9 cellular contexts compared by ENCODE assay signal in the genomic region with DNA sequence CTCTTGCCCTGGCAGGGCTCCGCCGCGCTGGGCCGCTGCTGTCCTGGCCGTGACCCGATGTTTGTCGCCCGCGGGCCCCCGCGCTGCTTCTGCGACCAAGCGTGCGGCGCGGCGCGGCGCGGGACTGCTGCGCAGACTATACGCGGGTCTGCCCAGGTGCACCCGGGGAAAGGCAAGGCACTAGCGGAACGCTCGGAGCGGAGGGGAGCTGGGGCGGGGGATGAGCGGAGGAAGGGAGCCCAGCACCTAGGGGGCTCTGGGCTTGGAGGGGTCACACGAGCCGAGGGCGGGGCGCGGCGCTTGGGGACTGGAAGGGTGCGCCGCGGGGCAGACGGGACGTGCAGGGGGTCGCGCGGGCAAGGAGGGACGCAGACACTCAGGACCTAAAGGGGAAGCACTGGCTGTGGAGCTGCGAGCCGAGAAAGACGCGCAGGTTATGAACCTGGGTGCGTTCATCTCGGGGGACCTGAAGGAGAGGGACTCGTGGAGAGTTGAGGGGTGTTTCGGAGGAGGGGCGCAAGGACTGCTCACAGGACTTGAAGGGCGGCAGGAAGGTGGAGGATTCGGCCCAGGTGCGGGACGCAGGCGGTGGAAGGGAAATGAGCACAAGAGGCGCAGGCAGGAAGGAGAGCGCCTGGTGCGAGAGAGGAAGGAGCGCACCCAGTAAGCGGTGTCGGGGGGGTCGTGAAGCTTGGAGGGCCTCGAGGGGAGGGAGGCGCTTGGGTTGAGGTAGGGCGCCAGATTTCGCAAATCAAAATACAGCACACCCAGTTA. TPM values are rescaled to one million over a fixed set of nuclear protein-coding genes. Genes with fewer than 3 reads are reported as not detected.
DNase-seq lines count a peak whose midpoint lies in the region; ATAC-seq and TF ChIP-seq lines count a peak whose summit lies in the region.
"Had no signal": no experiment of that assay in that cellular context is flagged by ENCODE, and none has a peak within 500 bp of the region (broad histone marks: within the 10 kb centered on the region; RNA-seq: fewer than 3 reads in every experiment).

No MANE protein-coding gene starts in this region.

- TF ChIP-seq POLR2A in prostate gland (IDR thresholded peaks at IDR 0.05) (no peak), body of pancreas (IDR thresholded peaks at IDR 0.05) (no peak)

- H3K4me1 ChIP-seq in GM23338 (ENCODE audit: insufficient read depth) (peaks cover 10% of the 10 kb centered on the region; the same call in 1 of the 2 replicates), fibroblast of lung (ENCODE audit: control insufficient read depth, extremely low read depth, insufficient read depth, low read length) (no peaks in the 10 kb centered on the region), prostate gland (replicated peaks) (no peaks in the 10 kb centered on the region), body of pancreas (peaks cover 16% of the 10 kb centered on the region)

- no peak overlapping the region for H3K27ac Mint-ChIP-seq in GM23338

- peaks cover 16% of the 10 kb centered on the region for H3K4me1 Mint-ChIP-seq in GM23338

- no peaks in the 10 kb centered on the region for H3K79me2 ChIP-seq in GM23338 (replicated peaks; ENCODE audit: insufficient read depth)
- no peaks in the 10 kb centered on the region for H3K79me2 ChIP-seq in fibroblast of lung (ENCODE audit: control insufficient read depth, insufficient read depth, low read length)

- no peaks in the 10 kb centered on the region; the same call in 2 of the 3 replicates for H3K36me3 Mint-ChIP-seq in GM23338 (ENCODE audit: low read depth)

- H2AFZ ChIP-seq in GM23338 (peak overlapping the region; percentile 96), fibroblast of lung (ENCODE audit: low read length) (no peak overlapping the region)

- peaks cover 50% of the 10 kb centered on the region for H3K27me3 Mint-ChIP-seq in GM23338 (ENCODE audit: insufficient read depth, low read depth, poor library complexity)

- H3K27ac ChIP-seq in GM23338 (ENCODE audit: low read depth) (no peak overlapping the region), fibroblast of lung (ENCODE audit: insufficient read depth, low read length) (no peak overlapping the region), prostate gland (no peak overlapping the region), body of pancreas (no peak overlapping the region)
- H3K27ac ChIP-seq: adrenal gland had no signal

- H3K4me3 Mint-ChIP-seq in GM23338 = peak overlapping the region; percentile 83

- H3K9me3 Mint-ChIP-seq in GM23338 = peaks cover 2% of the 10 kb centered on the region; the same call in 2 of the 3 replicates

- intact Hi-C loops in prostate gland (cut with DNase I) (no loop called here), body of pancreas (cut with DNase I) (no loop called here)

- H3K27me3 ChIP-seq in GM23338 (ENCODE audit: insufficient read depth) = peaks cover 54% of the 10 kb centered on the region
- H3K27me3 ChIP-seq in fibroblast of lung (ENCODE audit: control insufficient read depth, insufficient read depth, low read length) = peaks cover 54% of the 10 kb centered on the region
- H3K27me3 ChIP-seq in prostate gland (replicated peaks; ENCODE audit: insufficient read depth) = no peaks in the 10 kb centered on the region
- peaks cover 8 to 25% of the 10 kb centered on the region in 2 donors for H3K27me3 ChIP-seq in body of pancreas

- H3F3A ChIP-seq in GM23338 (replicated peaks; ENCODE audit: low read depth) = no peaks in the 10 kb centered on the region

- H3K4me3 ChIP-seq in GM23338 (peak overlapping the region; percentile 88), fibroblast of lung (replicated peaks in 1 of 4; ENCODE audit: control extremely low read depth in 1 of 4, insufficient read depth in 1 of 4, low read depth in 3 of 4, low read length in 4 of 4) (no peak overlapping the region), prostate gland (peak overlapping the region; percentile 29 to 36), body of pancreas (no peak overlapping the region)

- H4K20me1 ChIP-seq in GM23338 (replicated peaks; ENCODE audit: insufficient read depth) = no peaks in the 10 kb centered on the region; the same call in 1 of the 2 replicates
- no peaks in the 10 kb centered on the region for H4K20me1 ChIP-seq in fibroblast of lung (ENCODE audit: control insufficient read depth, extremely low read depth, insufficient read depth, low read length)

- DNase-seq in GM23338 (ENCODE audit: low spot score) = peak; percentile 65
- peak; percentile 5 for DNase-seq in activated CD4-positive, alpha-beta T cell treated with anti-CD3 and anti-CD28 coated beads, Interleukin-2, amount 50 U/mL, for 1 hour
- no peak for DNase-seq in fibroblast of lung (ENCODE audit: low read depth in 2 of 2)
- no peak for DNase-seq in prostate gland (ENCODE audit: low spot score)
- no peak for DNase-seq in body of pancreas
- DNase-seq: adrenal gland had no signal

- TF ChIP-seq CTCF in GM23338 (conservative IDR thresholded peaks at IDR 0.05; ENCODE audit: low read depth in 2 of 2) (no peak), fibroblast of lung (conservative IDR thresholded peaks at IDR 0.05 in 1 of 2, IDR thresholded peaks at IDR 0.05 in 1 of 2; ENCODE audit: low read depth in 1 of 2, low read length in 2 of 2) (no peak), prostate gland (IDR thresholded peaks at IDR 0.05) (no peak), body of pancreas (IDR thresholded peaks at IDR 0.05) (no peak)

- 2% methylated on average over 42 of the region's 70 CpGs for WGBS in prostate gland
- 1% methylated on average over 39 to 66 of the region's 70 CpGs for WGBS in body of pancreas, 2 donors

- H3K9me3 ChIP-seq in fibroblast of lung (ENCODE audit: control insufficient read depth, insufficient read depth, low read depth, low read length) (no peaks in the 10 kb centered on the region), prostate gland (no peaks in the 10 kb centered on the region), body of pancreas (no peaks in the 10 kb centered on the region)
- H3K9me3 ChIP-seq: adrenal gland had no signal

- ATAC-seq in GM23338 = peak; percentile 63
- no peak for ATAC-seq in HG02610 (IDR thresholded peaks at IDR 0.05; ENCODE audit: unreplicated experiment)
- ATAC-seq in GM21367 (IDR thresholded peaks at IDR 0.05; ENCODE audit: unreplicated experiment) = no peak
- ATAC-seq in body of pancreas = no peak
- no peak for ATAC-seq in GM18520 (IDR thresholded peaks at IDR 0.05; ENCODE audit: unreplicated experiment)

- no peaks in the 10 kb centered on the region; the same call in 1 of the 2 replicates for H3K36me3 ChIP-seq in GM23338 (ENCODE audit: insufficient read depth)
- no peaks in the 10 kb centered on the region for H3K36me3 ChIP-seq in fibroblast of lung (ENCODE audit: control insufficient read depth, insufficient read depth, low read length)
- no peaks in the 10 kb centered on the region for H3K36me3 ChIP-seq in prostate gland
- H3K36me3 ChIP-seq in body of pancreas (replicated peaks in 1 of 2; ENCODE audit: insufficient read depth in 1 of 2, low read depth in 2 of 2) = no peaks in the 10 kb centered on the region
- H3K36me3 ChIP-seq: adrenal gland had no signal

- H3K9me2 ChIP-seq in GM23338 (ENCODE audit: insufficient read depth) = no peaks in the 10 kb centered on the region

- H3K9ac ChIP-seq in fibroblast of lung (ENCODE audit: insufficient read depth, low read length) = no peak overlapping the region

- H3K4me2 ChIP-seq in GM23338 (peak overlapping the region; percentile 94), fibroblast of lung (ENCODE audit: extremely low read depth, insufficient read depth, low read length) (peak overlapping the region; percentile 25)

TF ChIP-seq in GM23338, 12 proteins besides CTCF, POLR2A, EP300 and RAD21:
- peak; percentile 73 for TF ChIP-seq EZH2 (IDR thresholded peaks at IDR 0.05; ENCODE audit: low read depth, unreplicated experiment)
- TF ChIP-seq STAT1 (IDR thresholded peaks at IDR 0.05; ENCODE audit: unreplicated experiment) = no peak

RNA-seq across cellular contexts. Expression of a gene that starts 40.8 kb away (rescaled TPM):
- total RNA-seq in GM23338 (2014; rRNA removed; shearing (Covaris generic)) = 11.1 and 12.1 TPM in 2 replicates
- polyA plus RNA-seq in GM23338 (2016; fragmentation: Nextera tagmentation; extraction: Ambion mirVana) (6.1 and 6.2 TPM in 2 replicates), fibroblast of lung (13.7 and 13.9 TPM in 2 replicates)
- total RNA-seq in fibroblast of lung (29.5 and 46.2 TPM in 2 replicates), prostate gland (10 to 100 TPM; 25.6 to 32.7 TPM), body of pancreas (10 to 100 TPM in 1 of 2 donors, 1 to 10 TPM in 1; 7.3 to 17.4 TPM)
- polyA plus RNA-seq in fibroblast of lung (2012) = 27.4 and 33.1 TPM in 2 replicates
- 99.6 and 104 TPM in 2 replicates for polyA minus RNA-seq in fibroblast of lung (ENCODE audit: low replicate concordance)

Comparison
In these comparisons a context has a peak if more than half of its experiments do, and no peak if none do; other contexts are left out.
1. DNase-seq: peak in GM23338 (single experiment) and activated CD4-positive, alpha-beta T cell treated with anti-CD3 and anti-CD28 coated beads, Interleukin-2, amount 50 U/mL, for 1 hour (single experiment); none in fibroblast of lung (0 of 2), prostate gland (single experiment) and body of pancreas (0 of 4).
2. H3K4me3 ChIP-seq: peak in GM23338 (single experiment) and prostate gland (2 of 2); none in fibroblast of lung (0 of 4) and body of pancreas (0 of 2).